Comparison of ENCODE assay signal across 1 cellular context in the genomic region with DNA sequence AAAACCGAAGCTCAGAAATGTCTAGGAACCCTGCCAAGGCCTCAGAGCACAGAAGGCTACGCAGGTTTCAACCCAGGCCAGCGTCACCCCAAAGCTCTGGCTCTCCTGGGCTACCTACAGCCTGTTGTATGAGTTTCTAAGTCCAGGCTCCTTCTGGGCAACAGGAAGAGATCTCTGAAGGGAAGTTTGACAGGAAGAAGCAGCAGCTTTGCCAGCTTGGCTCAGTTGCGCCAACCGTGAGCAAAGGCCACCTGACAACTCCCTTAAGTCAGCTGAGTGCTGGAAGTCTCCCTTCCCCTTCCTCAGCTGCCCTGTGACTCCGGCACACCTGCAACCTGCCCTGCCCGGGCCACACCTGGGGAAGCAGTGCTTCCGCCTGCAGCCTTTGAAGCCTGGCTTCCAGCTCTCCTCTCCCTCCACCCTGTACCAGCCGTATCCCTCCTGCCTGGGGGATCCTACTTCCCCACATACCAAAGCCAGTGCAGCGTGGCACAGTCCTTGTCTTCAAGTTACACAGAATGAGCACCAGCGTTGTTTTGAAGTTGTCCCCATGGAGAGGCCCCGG.
TF ChIP-seq lines count a peak whose summit lies in the region.

No MANE protein-coding gene starts in this region.

TF ChIP-seq in GM23338, 12 proteins besides CTCF, POLR2A, EP300 and RAD21 (continued from another document):
- TF ChIP-seq, protein P1, sequence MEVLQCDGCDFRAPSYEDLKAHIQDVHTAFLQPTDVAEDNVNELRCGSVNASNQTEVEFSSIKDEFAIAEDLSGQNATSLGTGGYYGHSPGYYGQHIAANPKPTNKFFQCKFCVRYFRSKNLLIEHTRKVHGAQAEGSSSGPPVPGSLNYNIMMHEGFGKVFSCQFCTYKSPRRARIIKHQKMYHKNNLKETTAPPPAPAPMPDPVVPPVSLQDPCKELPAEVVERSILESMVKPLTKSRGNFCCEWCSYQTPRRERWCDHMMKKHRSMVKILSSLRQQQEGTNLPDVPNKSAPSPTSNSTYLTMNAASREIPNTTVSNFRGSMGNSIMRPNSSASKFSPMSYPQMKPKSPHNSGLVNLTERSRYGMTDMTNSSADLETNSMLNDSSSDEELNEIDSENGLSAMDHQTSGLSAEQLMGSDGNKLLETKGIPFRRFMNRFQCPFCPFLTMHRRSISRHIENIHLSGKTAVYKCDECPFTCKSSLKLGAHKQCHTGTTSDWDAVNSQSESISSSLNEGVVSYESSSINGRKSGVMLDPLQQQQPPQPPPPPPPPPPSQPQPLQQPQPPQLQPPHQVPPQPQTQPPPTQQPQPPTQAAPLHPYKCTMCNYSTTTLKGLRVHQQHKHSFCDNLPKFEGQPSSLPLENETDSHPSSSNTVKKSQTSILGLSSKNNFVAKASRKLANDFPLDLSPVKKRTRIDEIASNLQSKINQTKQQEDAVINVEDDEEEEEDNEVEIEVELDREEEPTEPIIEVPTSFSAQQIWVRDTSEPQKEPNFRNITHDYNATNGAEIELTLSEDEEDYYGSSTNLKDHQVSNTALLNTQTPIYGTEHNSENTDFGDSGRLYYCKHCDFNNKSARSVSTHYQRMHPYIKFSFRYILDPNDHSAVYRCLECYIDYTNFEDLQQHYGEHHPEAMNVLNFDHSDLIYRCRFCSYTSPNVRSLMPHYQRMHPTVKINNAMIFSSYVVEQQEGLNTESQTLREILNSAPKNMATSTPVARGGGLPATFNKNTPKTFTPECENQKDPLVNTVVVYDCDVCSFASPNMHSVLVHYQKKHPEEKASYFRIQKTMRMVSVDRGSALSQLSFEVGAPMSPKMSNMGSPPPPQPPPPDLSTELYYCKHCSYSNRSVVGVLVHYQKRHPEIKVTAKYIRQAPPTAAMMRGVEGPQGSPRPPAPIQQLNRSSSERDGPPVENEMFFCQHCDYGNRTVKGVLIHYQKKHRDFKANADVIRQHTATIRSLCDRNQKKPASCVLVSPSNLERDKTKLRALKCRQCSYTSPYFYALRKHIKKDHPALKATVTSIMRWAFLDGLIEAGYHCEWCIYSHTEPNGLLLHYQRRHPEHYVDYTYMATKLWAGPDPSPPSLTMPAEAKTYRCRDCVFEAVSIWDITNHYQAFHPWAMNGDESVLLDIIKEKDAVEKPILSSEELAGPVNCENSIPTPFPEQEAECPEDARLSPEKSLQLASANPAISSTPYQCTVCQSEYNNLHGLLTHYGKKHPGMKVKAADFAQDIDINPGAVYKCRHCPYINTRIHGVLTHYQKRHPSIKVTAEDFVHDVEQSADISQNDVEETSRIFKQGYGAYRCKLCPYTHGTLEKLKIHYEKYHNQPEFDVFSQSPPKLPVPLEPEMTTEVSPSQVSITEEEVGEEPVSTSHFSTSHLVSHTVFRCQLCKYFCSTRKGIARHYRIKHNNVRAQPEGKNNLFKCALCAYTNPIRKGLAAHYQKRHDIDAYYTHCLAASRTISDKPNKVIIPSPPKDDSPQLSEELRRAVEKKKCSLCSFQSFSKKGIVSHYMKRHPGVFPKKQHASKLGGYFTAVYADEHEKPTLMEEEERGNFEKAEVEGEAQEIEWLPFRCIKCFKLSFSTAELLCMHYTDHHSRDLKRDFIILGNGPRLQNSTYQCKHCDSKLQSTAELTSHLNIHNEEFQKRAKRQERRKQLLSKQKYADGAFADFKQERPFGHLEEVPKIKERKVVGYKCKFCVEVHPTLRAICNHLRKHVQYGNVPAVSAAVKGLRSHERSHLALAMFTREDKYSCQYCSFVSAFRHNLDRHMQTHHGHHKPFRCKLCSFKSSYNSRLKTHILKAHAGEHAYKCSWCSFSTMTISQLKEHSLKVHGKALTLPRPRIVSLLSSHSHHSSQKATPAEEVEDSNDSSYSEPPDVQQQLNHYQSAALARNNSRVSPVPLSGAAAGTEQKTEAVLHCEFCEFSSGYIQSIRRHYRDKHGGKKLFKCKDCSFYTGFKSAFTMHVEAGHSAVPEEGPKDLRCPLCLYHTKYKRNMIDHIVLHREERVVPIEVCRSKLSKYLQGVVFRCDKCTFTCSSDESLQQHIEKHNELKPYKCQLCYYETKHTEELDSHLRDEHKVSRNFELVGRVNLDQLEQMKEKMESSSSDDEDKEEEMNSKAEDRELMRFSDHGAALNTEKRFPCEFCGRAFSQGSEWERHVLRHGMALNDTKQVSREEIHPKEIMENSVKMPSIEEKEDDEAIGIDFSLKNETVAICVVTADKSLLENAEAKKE (CRISPR knock-in tag; IDR thresholded peaks at IDR 0.05), result no peak
- TF ChIP-seq, protein P2, sequence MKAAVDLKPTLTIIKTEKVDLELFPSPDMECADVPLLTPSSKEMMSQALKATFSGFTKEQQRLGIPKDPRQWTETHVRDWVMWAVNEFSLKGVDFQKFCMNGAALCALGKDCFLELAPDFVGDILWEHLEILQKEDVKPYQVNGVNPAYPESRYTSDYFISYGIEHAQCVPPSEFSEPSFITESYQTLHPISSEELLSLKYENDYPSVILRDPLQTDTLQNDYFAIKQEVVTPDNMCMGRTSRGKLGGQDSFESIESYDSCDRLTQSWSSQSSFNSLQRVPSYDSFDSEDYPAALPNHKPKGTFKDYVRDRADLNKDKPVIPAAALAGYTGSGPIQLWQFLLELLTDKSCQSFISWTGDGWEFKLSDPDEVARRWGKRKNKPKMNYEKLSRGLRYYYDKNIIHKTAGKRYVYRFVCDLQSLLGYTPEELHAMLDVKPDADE (IDR thresholded peaks at IDR 0.05), result no peak
- TF ChIP-seq EZH2phosphoT487 (IDR thresholded peaks at IDR 0.05; ENCODE audit: unreplicated experiment) (no peak), CREB1 (CRISPR knock-in tag; IDR thresholded peaks at IDR 0.05; ENCODE audit: low read depth) (no peak), NANOG (IDR thresholded peaks at IDR 0.05; ENCODE audit: borderline replicate concordance) (no peak), ZNF114 (CRISPR knock-in tag; IDR thresholded peaks at IDR 0.05) (no peak)
- TF ChIP-seq, protein P3, sequence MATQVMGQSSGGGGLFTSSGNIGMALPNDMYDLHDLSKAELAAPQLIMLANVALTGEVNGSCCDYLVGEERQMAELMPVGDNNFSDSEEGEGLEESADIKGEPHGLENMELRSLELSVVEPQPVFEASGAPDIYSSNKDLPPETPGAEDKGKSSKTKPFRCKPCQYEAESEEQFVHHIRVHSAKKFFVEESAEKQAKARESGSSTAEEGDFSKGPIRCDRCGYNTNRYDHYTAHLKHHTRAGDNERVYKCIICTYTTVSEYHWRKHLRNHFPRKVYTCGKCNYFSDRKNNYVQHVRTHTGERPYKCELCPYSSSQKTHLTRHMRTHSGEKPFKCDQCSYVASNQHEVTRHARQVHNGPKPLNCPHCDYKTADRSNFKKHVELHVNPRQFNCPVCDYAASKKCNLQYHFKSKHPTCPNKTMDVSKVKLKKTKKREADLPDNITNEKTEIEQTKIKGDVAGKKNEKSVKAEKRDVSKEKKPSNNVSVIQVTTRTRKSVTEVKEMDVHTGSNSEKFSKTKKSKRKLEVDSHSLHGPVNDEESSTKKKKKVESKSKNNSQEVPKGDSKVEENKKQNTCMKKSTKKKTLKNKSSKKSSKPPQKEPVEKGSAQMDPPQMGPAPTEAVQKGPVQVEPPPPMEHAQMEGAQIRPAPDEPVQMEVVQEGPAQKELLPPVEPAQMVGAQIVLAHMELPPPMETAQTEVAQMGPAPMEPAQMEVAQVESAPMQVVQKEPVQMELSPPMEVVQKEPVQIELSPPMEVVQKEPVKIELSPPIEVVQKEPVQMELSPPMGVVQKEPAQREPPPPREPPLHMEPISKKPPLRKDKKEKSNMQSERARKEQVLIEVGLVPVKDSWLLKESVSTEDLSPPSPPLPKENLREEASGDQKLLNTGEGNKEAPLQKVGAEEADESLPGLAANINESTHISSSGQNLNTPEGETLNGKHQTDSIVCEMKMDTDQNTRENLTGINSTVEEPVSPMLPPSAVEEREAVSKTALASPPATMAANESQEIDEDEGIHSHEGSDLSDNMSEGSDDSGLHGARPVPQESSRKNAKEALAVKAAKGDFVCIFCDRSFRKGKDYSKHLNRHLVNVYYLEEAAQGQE (IDR thresholded peaks at IDR 0.05; ENCODE audit: unreplicated experiment), result no peak
